ENCODE assay signal across 7 cellular contexts in genomic region chr9:125143377-125144090, GRCh38. TPM values are rescaled to one million over a fixed set of nuclear protein-coding genes. Genes with fewer than 3 reads are reported as not detected.
DNase-seq lines count a peak whose midpoint lies in the region; ATAC-seq and TF ChIP-seq lines count a peak whose summit lies in the region.

Gene SCAI (minus strand): TSS chr9:125143528. CDS start chr9:125143437, 91 bp downstream.

- no peaks in the 10 kb centered on the region for H3K9me3 ChIP-seq in sigmoid colon

- peak within 1 kb of the TSS; percentile 83 to 87 (median 84) for H3K27ac ChIP-seq in sigmoid colon

- peak within 1 kb of the TSS; percentile 69 for H3K4me3 ChIP-seq in astrocyte of the spinal cord (ENCODE audit: low read depth, low read length)
- H3K4me3 ChIP-seq in sigmoid colon: peak within 1 kb of the TSS; percentile 73 to 96 (median 86)

- TF ChIP-seq CTCF in astrocyte of the spinal cord (IDR thresholded peaks at IDR 0.05; ENCODE audit: low read depth, low read length): peak; percentile 98
- TF ChIP-seq CTCF in sigmoid colon (IDR thresholded peaks at IDR 0.05): peak; percentile 98 to 99 (median 99)

- in situ Hi-C loops in astrocyte of the spinal cord (cut with HindIII; ENCODE audit: low sequenced_read_pairs): no loop called here

- no peak for TF ChIP-seq POLR2A in sigmoid colon (IDR thresholded peaks at IDR 0.05)

- intact Hi-C loops in sigmoid colon (cut with DNase I): loop anchor here (1.0 to 5.0 kb wide), 3 partner anchors 202 to 371 kb away; partner anchors contain the start of genes GOLGA1 and NR6A1

- no peaks in the 10 kb centered on the region for H3K27me3 ChIP-seq in sigmoid colon

- ATAC-seq in GM18508 (IDR thresholded peaks at IDR 0.05; ENCODE audit: insufficient read depth, unreplicated experiment) (peak; percentile 90), HG03025 (IDR thresholded peaks at IDR 0.05; ENCODE audit: low FRiP score, unreplicated experiment) (peak; percentile 96)

- DNase-seq in NCI-H2029 treated with DMSO at 0.1 percent for 48 hours (lab: John Stamatoyannopoulos, UW): peak; percentile 98
- peak; percentile 96 for DNase-seq in T-helper 9 cell
- DNase-seq in astrocyte of the spinal cord (ENCODE audit: low read depth, low spot score): peak; percentile 99
- DNase-seq in iPS DF 19.7 (ENCODE audit: low read depth, low spot score): peak; percentile 96
- DNase-seq in sigmoid colon: peak; percentile 100

- H3K4me1 ChIP-seq in sigmoid colon: peaks cover 0 to 51% (median 30%) of the 10 kb centered on the region in 4 donors

- 1% methylated on average over 46 of the region's 46 CpGs for WGBS in sigmoid colon, 2 donors

- no peak for TF ChIP-seq EP300 in sigmoid colon (IDR thresholded peaks at IDR 0.05)

- no peaks in the 10 kb centered on the region for H3K36me3 ChIP-seq in sigmoid colon

RNA-seq across cellular contexts. Expression of gene SCAI, which starts in this region (rescaled TPM):
- 10 to 100 TPM in 2 of 4 donors, 1 to 10 TPM in 2; 5.4 to 15.8 (median 11.4) TPM for total RNA-seq in sigmoid colon
- 1 to 10 TPM in 2 of 3 donors, under 1 TPM in 1; under 0.01 to 1.9 (median 1.4) TPM for polyA plus RNA-seq in sigmoid colon

Comparison
In these comparisons a context has a peak if more than half of its experiments do, and no peak if none do; other contexts are left out.
1. Peak in every context shown above with its lines: DNase-seq, ATAC-seq, H3K4me3 ChIP-seq and H3K27ac ChIP-seq.